In genomic region chr12:128791395-128792322, GRCh38 we compare ENCODE assay signal across 1 cellular context.
TF ChIP-seq lines count a peak whose summit lies in the region.

No MANE protein-coding gene starts in this region.

TF ChIP-seq in GM12878, 131 proteins besides CTCF, POLR2A, EP300 and RAD21 (continued from another document):
- no peak for TF ChIP-seq CEBPZ (IDR thresholded peaks at IDR 0.05; ENCODE audit: low read depth, low read length)
- peak; percentile 39 for TF ChIP-seq BCL3 (IDR thresholded peaks at IDR 0.05; ENCODE audit: borderline replicate concordance, insufficient read depth, low read depth, low read length, poor library complexity, severe bottlenecking)
- peak; percentile 80; the same call in 1 of the 2 replicates for TF ChIP-seq MTA3 (IDR thresholded peaks at IDR 0.05; ENCODE audit: borderline replicate concordance, low read length)
- 0 out of 2 replicates have a peak, but pooled peaks have one; percentile 7 for TF ChIP-seq GABPA (IDR thresholded peaks at IDR 0.05; ENCODE audit: low read depth)
- TF ChIP-seq PML (IDR thresholded peaks at IDR 0.05; ENCODE audit: low read length) = peak; percentile 63
- TF ChIP-seq FOXM1 (IDR thresholded peaks at IDR 0.05; ENCODE audit: low read depth, low read length) = 0 out of 2 replicates have a peak, but pooled peaks have one; percentile 12
- TF ChIP-seq ATF7 (IDR thresholded peaks at IDR 0.05; ENCODE audit: low read depth) = peak; percentile 55; the same call in 1 of the 2 replicates
- TF ChIP-seq, protein P1, sequence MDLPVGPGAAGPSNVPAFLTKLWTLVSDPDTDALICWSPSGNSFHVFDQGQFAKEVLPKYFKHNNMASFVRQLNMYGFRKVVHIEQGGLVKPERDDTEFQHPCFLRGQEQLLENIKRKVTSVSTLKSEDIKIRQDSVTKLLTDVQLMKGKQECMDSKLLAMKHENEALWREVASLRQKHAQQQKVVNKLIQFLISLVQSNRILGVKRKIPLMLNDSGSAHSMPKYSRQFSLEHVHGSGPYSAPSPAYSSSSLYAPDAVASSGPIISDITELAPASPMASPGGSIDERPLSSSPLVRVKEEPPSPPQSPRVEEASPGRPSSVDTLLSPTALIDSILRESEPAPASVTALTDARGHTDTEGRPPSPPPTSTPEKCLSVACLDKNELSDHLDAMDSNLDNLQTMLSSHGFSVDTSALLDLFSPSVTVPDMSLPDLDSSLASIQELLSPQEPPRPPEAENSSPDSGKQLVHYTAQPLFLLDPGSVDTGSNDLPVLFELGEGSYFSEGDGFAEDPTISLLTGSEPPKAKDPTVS (IDR thresholded peaks at IDR 0.05; ENCODE audit: low read depth, low read length) = no peak
- TF ChIP-seq, protein P2, sequence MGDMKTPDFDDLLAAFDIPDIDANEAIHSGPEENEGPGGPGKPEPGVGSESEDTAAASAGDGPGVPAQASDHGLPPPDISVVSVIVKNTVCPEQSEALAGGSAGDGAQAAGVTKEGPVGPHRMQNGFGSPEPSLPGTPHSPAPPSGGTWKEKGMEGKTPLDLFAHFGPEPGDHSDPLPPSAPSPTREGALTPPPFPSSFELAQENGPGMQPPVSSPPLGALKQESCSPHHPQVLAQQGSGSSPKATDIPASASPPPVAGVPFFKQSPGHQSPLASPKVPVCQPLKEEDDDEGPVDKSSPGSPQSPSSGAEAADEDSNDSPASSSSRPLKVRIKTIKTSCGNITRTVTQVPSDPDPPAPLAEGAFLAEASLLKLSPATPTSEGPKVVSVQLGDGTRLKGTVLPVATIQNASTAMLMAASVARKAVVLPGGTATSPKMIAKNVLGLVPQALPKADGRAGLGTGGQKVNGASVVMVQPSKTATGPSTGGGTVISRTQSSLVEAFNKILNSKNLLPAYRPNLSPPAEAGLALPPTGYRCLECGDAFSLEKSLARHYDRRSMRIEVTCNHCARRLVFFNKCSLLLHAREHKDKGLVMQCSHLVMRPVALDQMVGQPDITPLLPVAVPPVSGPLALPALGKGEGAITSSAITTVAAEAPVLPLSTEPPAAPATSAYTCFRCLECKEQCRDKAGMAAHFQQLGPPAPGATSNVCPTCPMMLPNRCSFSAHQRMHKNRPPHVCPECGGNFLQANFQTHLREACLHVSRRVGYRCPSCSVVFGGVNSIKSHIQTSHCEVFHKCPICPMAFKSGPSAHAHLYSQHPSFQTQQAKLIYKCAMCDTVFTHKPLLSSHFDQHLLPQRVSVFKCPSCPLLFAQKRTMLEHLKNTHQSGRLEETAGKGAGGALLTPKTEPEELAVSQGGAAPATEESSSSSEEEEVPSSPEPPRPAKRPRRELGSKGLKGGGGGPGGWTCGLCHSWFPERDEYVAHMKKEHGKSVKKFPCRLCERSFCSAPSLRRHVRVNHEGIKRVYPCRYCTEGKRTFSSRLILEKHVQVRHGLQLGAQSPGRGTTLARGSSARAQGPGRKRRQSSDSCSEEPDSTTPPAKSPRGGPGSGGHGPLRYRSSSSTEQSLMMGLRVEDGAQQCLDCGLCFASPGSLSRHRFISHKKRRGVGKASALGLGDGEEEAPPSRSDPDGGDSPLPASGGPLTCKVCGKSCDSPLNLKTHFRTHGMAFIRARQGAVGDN (IDR thresholded peaks at IDR 0.05) = peak; percentile 76
- TF ChIP-seq GATAD2B (conservative IDR thresholded peaks at IDR 0.05; ENCODE audit: low read depth) = peak; percentile 67
- TF ChIP-seq STAT3 (IDR thresholded peaks at IDR 0.05; ENCODE audit: low read depth, low read length) = no peak
- TF ChIP-seq POLR2AphosphoS5 (IDR thresholded peaks at IDR 0.05; ENCODE audit: low read length) = 0 out of 2 replicates have a peak, but pooled peaks have one; percentile 11
- peak; percentile 58 for TF ChIP-seq IKZF1 (conservative IDR thresholded peaks at IDR 0.05)
- 0 out of 2 replicates have a peak, but pooled peaks have one; percentile 6 for TF ChIP-seq JUND (IDR thresholded peaks at IDR 0.05; ENCODE audit: low read depth, low read length)
- 0 out of 2 replicates have a peak, but pooled peaks have one; percentile 22 for TF ChIP-seq ZNF217 (IDR thresholded peaks at IDR 0.05)
- TF ChIP-seq, protein P3, sequence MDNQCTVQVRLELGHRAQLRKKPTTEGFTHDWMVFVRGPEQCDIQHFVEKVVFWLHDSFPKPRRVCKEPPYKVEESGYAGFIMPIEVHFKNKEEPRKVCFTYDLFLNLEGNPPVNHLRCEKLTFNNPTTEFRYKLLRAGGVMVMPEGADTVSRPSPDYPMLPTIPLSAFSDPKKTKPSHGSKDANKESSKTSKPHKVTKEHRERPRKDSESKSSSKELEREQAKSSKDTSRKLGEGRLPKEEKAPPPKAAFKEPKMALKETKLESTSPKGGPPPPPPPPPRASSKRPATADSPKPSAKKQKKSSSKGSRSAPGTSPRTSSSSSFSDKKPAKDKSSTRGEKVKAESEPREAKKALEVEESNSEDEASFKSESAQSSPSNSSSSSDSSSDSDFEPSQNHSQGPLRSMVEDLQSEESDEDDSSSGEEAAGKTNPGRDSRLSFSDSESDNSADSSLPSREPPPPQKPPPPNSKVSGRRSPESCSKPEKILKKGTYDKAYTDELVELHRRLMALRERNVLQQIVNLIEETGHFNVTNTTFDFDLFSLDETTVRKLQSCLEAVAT (IDR thresholded peaks at IDR 0.05) = peak; percentile 51
- TF ChIP-seq RELA (IDR thresholded peaks at IDR 0.05; ENCODE audit: borderline replicate concordance, partially characterized antibody) = no peak
- peak; percentile 48 to 63; a peak in 3 of 4 replicates for TF ChIP-seq IKZF2 (IDR thresholded peaks at IDR 0.05)
- peak; percentile 69 for TF ChIP-seq DPF2 (IDR thresholded peaks at IDR 0.05)
- TF ChIP-seq MYB (IDR thresholded peaks at IDR 0.05; ENCODE audit: borderline replicate concordance, low read depth, low read length) = no peak
- TF ChIP-seq STAT1 (conservative IDR thresholded peaks at IDR 0.05) = no peak
- 0 out of 2 replicates have a peak, but pooled peaks have one; percentile 47 for TF ChIP-seq CREB1 (IDR thresholded peaks at IDR 0.05; ENCODE audit: low read depth)
- no peak for TF ChIP-seq SUPT20H (IDR thresholded peaks at IDR 0.05; ENCODE audit: borderline replicate concordance, control insufficient read depth, low read depth, low read length)
- TF ChIP-seq NR2C1 (IDR thresholded peaks at IDR 0.05) = peak; percentile 54
- TF ChIP-seq BMI1 (IDR thresholded peaks at IDR 0.05; ENCODE audit: borderline replicate concordance) = peak; percentile 45
- no peak for TF ChIP-seq ZSCAN29 (IDR thresholded peaks at IDR 0.05)
- TF ChIP-seq RAD51 (IDR thresholded peaks at IDR 0.05) = no peak
- TF ChIP-seq ATF2 (IDR thresholded peaks at IDR 0.05; ENCODE audit: low read length) = peak; percentile 44; the same call in 1 of the 2 replicates
- TF ChIP-seq, protein P4, sequence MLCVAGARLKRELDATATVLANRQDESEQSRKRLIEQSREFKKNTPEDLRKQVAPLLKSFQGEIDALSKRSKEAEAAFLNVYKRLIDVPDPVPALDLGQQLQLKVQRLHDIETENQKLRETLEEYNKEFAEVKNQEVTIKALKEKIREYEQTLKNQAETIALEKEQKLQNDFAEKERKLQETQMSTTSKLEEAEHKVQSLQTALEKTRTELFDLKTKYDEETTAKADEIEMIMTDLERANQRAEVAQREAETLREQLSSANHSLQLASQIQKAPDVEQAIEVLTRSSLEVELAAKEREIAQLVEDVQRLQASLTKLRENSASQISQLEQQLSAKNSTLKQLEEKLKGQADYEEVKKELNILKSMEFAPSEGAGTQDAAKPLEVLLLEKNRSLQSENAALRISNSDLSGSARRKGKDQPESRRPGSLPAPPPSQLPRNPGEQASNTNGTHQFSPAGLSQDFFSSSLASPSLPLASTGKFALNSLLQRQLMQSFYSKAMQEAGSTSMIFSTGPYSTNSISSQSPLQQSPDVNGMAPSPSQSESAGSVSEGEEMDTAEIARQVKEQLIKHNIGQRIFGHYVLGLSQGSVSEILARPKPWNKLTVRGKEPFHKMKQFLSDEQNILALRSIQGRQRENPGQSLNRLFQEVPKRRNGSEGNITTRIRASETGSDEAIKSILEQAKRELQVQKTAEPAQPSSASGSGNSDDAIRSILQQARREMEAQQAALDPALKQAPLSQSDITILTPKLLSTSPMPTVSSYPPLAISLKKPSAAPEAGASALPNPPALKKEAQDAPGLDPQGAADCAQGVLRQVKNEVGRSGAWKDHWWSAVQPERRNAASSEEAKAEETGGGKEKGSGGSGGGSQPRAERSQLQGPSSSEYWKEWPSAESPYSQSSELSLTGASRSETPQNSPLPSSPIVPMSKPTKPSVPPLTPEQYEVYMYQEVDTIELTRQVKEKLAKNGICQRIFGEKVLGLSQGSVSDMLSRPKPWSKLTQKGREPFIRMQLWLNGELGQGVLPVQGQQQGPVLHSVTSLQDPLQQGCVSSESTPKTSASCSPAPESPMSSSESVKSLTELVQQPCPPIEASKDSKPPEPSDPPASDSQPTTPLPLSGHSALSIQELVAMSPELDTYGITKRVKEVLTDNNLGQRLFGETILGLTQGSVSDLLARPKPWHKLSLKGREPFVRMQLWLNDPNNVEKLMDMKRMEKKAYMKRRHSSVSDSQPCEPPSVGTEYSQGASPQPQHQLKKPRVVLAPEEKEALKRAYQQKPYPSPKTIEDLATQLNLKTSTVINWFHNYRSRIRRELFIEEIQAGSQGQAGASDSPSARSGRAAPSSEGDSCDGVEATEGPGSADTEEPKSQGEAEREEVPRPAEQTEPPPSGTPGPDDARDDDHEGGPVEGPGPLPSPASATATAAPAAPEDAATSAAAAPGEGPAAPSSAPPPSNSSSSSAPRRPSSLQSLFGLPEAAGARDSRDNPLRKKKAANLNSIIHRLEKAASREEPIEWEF (IDR thresholded peaks at IDR 0.05; ENCODE audit: insufficient replicate concordance, low read depth, low read length) = peak; percentile 43
- TF ChIP-seq POLR2AphosphoS2 (IDR thresholded peaks at IDR 0.05; ENCODE audit: low read depth, low read length) = peak; percentile 84; the same call in 1 of the 2 replicates
- TF ChIP-seq EED (IDR thresholded peaks at IDR 0.05; ENCODE audit: low read depth) = 0 out of 2 replicates have a peak, but pooled peaks have one; percentile 17
- TF ChIP-seq ZNF24 (IDR thresholded peaks at IDR 0.05) = no peak
- TF ChIP-seq NR2F1 (conservative IDR thresholded peaks at IDR 0.05) = peak; percentile 88
- TF ChIP-seq SUZ12 (IDR thresholded peaks at IDR 0.05; ENCODE audit: unreplicated experiment) = no peak
- no peak for TF ChIP-seq ASH2L (IDR thresholded peaks at IDR 0.05; ENCODE audit: borderline replicate concordance, low read depth)
- TF ChIP-seq USF2 (IDR thresholded peaks at IDR 0.05; ENCODE audit: borderline replicate concordance, low read depth, low read length) = no peak
